12 cellular contexts compared by ENCODE assay signal in genomic region chr4:101014417-101014816, GRCh38.
DNase-seq lines count a peak whose midpoint lies in the region; ATAC-seq, FAIRE-seq and TF ChIP-seq lines count a peak whose summit lies in the region.
"Had no signal": no experiment of that assay in that cellular context is flagged by ENCODE, and none has a peak within 500 bp of the region (broad histone marks: within the 10 kb centered on the region; RNA-seq: fewer than 3 reads in every experiment).

No MANE protein-coding gene starts in this region.

- no peaks in the 10 kb centered on the region for H3K9me3 Mint-ChIP-seq in effector memory CD8-positive, alpha-beta T cell

- H3K27me3 Mint-ChIP-seq in effector memory CD8-positive, alpha-beta T cell = no peaks in the 10 kb centered on the region

- peaks cover 28 to 77% of the 10 kb centered on the region in 2 donors for H3K4me1 Mint-ChIP-seq in effector memory CD8-positive, alpha-beta T cell (ENCODE audit: low read depth in 2 of 2)

- TF ChIP-seq POLR2A in GM12891 (IDR thresholded peaks at IDR 0.05; ENCODE audit: low read depth, low read length) (no peak), spleen (IDR thresholded peaks at IDR 0.05) (no peak)

- TF ChIP-seq CTCF in spleen (IDR thresholded peaks at IDR 0.05 in 8 of 11, conservative IDR thresholded peaks at IDR 0.05 in 3 of 11) (no peak), mammary epithelial cell (conservative IDR thresholded peaks at IDR 0.05 in 1 of 2, IDR thresholded peaks at IDR 0.05 in 1 of 2; ENCODE audit: extremely low read depth in 1 of 2, insufficient read depth in 1 of 2, low read depth in 1 of 2, low read length in 2 of 2) (no peak)

- dilution Hi-C loops in mammary epithelial cell (cut with HindIII; ENCODE audit: low sequenced_read_pairs) = no loop called here

- H3K27ac ChIP-seq in spleen = no peak overlapping the region
- H3K27ac ChIP-seq in mammary epithelial cell (ENCODE audit: insufficient read depth, low read depth, low read length) = no peak overlapping the region
- H3K27ac ChIP-seq: gastroesophageal sphincter, lower lobe of right lung, VCaP had no signal

- H3K27ac Mint-ChIP-seq in effector memory CD8-positive, alpha-beta T cell = peak overlapping the region in 1 of 2 donors; percentile 95

- H3K4me3 ChIP-seq in spleen = no peak overlapping the region
- H3K4me3 ChIP-seq in mammary epithelial cell (replicated peaks in 1 of 3; ENCODE audit: insufficient read depth in 1 of 3, low read depth in 2 of 3, low read length in 3 of 3) = no peak overlapping the region
- H3K4me3 ChIP-seq: gastroesophageal sphincter, lower lobe of right lung had no signal

- H3K27me3 ChIP-seq in spleen (replicated peaks in 1 of 7) (peaks cover 0 to 4% (median 0%) of the 10 kb centered on the region in 7 donors), mammary epithelial cell (ENCODE audit: insufficient read depth, low read length) (no peaks in the 10 kb centered on the region)
- H3K27me3 ChIP-seq: gastroesophageal sphincter had no signal

- no TSS peak for BruUV-seq in mammary epithelial cell (replicated peaks; lab: Mats Ljungman, UMichigan)

- H3K36me3 ChIP-seq in spleen = no peaks in the 10 kb centered on the region
- H3K36me3 ChIP-seq in mammary epithelial cell (ENCODE audit: insufficient read depth, low read length) = no peaks in the 10 kb centered on the region
- H3K36me3 ChIP-seq: gastroesophageal sphincter, lower lobe of right lung had no signal

- peak; percentile 26 for ATAC-seq in GM19438 (IDR thresholded peaks at IDR 0.05; ENCODE audit: low read depth, unreplicated experiment)
- ATAC-seq in HG02870 (IDR thresholded peaks at IDR 0.05; ENCODE audit: unreplicated experiment) = peak; percentile 43
- ATAC-seq in HG03571 (IDR thresholded peaks at IDR 0.05; ENCODE audit: unreplicated experiment) = peak; percentile 34
- ATAC-seq in effector memory CD8-positive, alpha-beta T cell (replicated peaks) = no peak
- ATAC-seq: gastroesophageal sphincter, lower lobe of right lung had no signal

- DNase-seq in GM12891 (ENCODE audit: insufficient read length, low spot score) (no peak), spleen (no peak), mammary epithelial cell (no peak), NCI-H2196 (lab: John Stamatoyannopoulos, UW; ENCODE audit: unreplicated experiment) (no peak)
- no peak for DNase-seq in effector memory CD8-positive, alpha-beta T cell
- DNase-seq: lower lobe of right lung, NCI-H1105 treated with DMSO at 0.1 percent for 48 hours had no signal

- intact Hi-C loops in spleen (cut with DNase I; ENCODE audit: low total_unique reads) (no loop called here), mammary epithelial cell (cut with micrococcal nuclease) (no loop called here)

- H3K9ac ChIP-seq in mammary epithelial cell (ENCODE audit: insufficient read depth, low read length) = no peak overlapping the region

- in situ Hi-C loops in mammary epithelial cell (cut with MboI; ENCODE audit: low sequenced_read_pairs in 2 of 2) = no loop called here

- no peaks in the 10 kb centered on the region for H3K9me3 ChIP-seq in spleen
- H3K9me3 ChIP-seq in mammary epithelial cell (replicated peaks; ENCODE audit: insufficient read depth, low read length) = no peaks in the 10 kb centered on the region
- H3K9me3 ChIP-seq: gastroesophageal sphincter, lower lobe of right lung had no signal

- no peak overlapping the region for H3K4me2 ChIP-seq in mammary epithelial cell (ENCODE audit: insufficient read depth, low read depth, low read length)

- no peaks in the 10 kb centered on the region for H4K20me1 ChIP-seq in mammary epithelial cell (ENCODE audit: insufficient read depth, low read length)

- H3K36me3 Mint-ChIP-seq in effector memory CD8-positive, alpha-beta T cell (ENCODE audit: insufficient read depth) = peaks cover 14% of the 10 kb centered on the region

- FAIRE-seq in GM12891 (lab: Jason Lieb, UNC) = peak; percentile 78

- H2AFZ ChIP-seq in mammary epithelial cell (ENCODE audit: low read depth, low read length) = no peak overlapping the region

- H3K4me3 Mint-ChIP-seq in effector memory CD8-positive, alpha-beta T cell = peak overlapping the region in 1 of 2 donors; percentile 66

- 52 to 74% (median 64%) methylated on average over 3 of the region's 3 CpGs for WGBS in spleen, 5 donors
- 92% methylated on average over 3 of the region's 3 CpGs for WGBS in mammary epithelial cell (ENCODE audit: low coverage, missing lambda C conversion rate)

- CTCF ChIA-PET in mammary epithelial cell (lab: Charles Lee; ENCODE audit: low non-redundant PET) = no interaction called here

- no peaks in the 10 kb centered on the region for H3K79me2 ChIP-seq in mammary epithelial cell (ENCODE audit: insufficient read depth, low read length)

- H3K4me1 ChIP-seq in spleen (peaks cover 0 to 31% (median 10%) of the 10 kb centered on the region in 6 donors), mammary epithelial cell (ENCODE audit: insufficient read depth, low read length) (peaks cover 4% of the 10 kb centered on the region)
- H3K4me1 ChIP-seq: lower lobe of right lung had no signal

TF ChIP-seq in GM12891, 5 proteins besides CTCF, POLR2A, EP300 and RAD21:
- TF ChIP-seq POLR2AphosphoS5 (IDR thresholded peaks at IDR 0.05; ENCODE audit: low read depth, low read length) (no peak), PAX5 (IDR thresholded peaks at IDR 0.05; ENCODE audit: insufficient read depth, low read length, severe bottlenecking) (no peak), POU2F2 (IDR thresholded peaks at IDR 0.05; ENCODE audit: low read depth, low read length) (no peak), TAF1 (IDR thresholded peaks at IDR 0.05; ENCODE audit: low read depth, low read length) (no peak), SPI1 (IDR thresholded peaks at IDR 0.05; ENCODE audit: low read depth, low read length) (no peak)
